1 cellular context compared by ENCODE assay signal in genomic region chr1:13812456-13813397, GRCh38.
TF ChIP-seq lines count a peak whose summit lies in the region.

No MANE protein-coding gene starts in this region.

TF ChIP-seq in HCT116, 20 proteins besides CTCF, POLR2A, EP300 and RAD21 (continued from another document):
- TF ChIP-seq SIN3A (IDR thresholded peaks at IDR 0.05; ENCODE audit: low read depth) (no peak), EZH2 (IDR thresholded peaks at IDR 0.05) (no peak)
